In the genomic region with DNA sequence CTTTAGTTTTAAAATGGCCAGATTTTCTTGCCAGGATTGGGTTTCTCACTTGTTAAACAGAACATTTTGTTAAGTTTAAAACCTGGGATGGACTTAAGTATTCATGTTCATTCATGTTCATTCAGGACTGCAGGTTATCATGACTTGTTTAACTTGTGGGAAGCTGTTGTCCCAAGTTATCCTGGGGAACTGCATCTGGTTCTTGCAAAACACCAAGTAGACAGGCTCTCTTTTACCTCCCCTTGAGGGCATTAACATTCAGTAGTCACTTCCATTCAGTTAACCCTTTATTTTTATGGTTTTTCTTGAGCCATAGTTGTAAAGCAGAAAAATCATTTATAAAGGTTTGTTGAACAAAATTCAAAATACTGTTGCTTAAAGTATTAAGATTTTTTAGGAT, we compare ENCODE assay signal across 15 cellular contexts. TPM values are rescaled to one million over a fixed set of nuclear protein-coding genes. Genes with fewer than 3 reads are reported as not detected.
DNase-seq lines count a peak whose midpoint lies in the region; ATAC-seq lines count a peak whose summit lies in the region.
"Had no signal": no experiment of that assay in that cellular context is flagged by ENCODE, and none has a peak within 500 bp of the region (broad histone marks: within the 10 kb centered on the region; RNA-seq: fewer than 3 reads in every experiment).

No MANE protein-coding gene starts in this region.

- H3K4me2 ChIP-seq in mesenchymal stem cell (ENCODE audit: low read length, poor library complexity, severe bottlenecking): no peak overlapping the region

- no peak overlapping the region for H3K14ac ChIP-seq in mesenchymal stem cell (ENCODE audit: low read length in 2 of 2)

- no peak overlapping the region for H2BK120ac ChIP-seq in mesenchymal stem cell (ENCODE audit: low read depth, low read length)

- H2AK5ac ChIP-seq in mesenchymal stem cell (ENCODE audit: low read length, severe bottlenecking): no peak overlapping the region

- H4K91ac ChIP-seq in mesenchymal stem cell (ENCODE audit: low read length): no peak overlapping the region

- H3K27ac ChIP-seq in mesenchymal stem cell (ENCODE audit: low read length, poor library complexity, severe bottlenecking): no peak overlapping the region
- H3K27ac ChIP-seq: C4-2B had no signal

- POLR2A ChIA-PET in activated CD4-positive, alpha-beta memory T cell treated with anti-CD3 and anti-CD28 coated beads, Interleukin-2, amount 10 ng/mL, durations not matched to agents 7 days and 5 days (lab: Charles Lee): interaction anchor here (1.2 to 1.7 kb wide), 2 partner anchors 13 to 18 kb away, joined by 3 to 4 read pairs; no protein-coding TSS in a partner anchor
- POLR2A ChIA-PET in activated CD4-positive, alpha-beta memory T cell treated with anti-CD3 and anti-CD28 coated beads for 36 hours (lab: Charles Lee): no interaction called here

- H3K18ac ChIP-seq in mesenchymal stem cell (ENCODE audit: low read depth in 1 of 2, low read length in 2 of 2): no peak overlapping the region

- no peak for ATAC-seq in HG02798 (IDR thresholded peaks at IDR 0.05; ENCODE audit: poor library complexity, unreplicated experiment)
- ATAC-seq: Panc1; stimulated activated naive B cell treated with anti-CD40 and anti-IgM and Interleukin-4, amounts not matched to agents 10 μg/mL and 1 μg/mL and 100 μg/mL, for 72 hours had no signal

- H3K27me3 ChIP-seq in mesenchymal stem cell (ENCODE audit: control insufficient read depth in 1 of 2, insufficient read depth in 1 of 2, low read length in 2 of 2): no peaks in the 10 kb centered on the region

- H3K36me3 Mint-ChIP-seq in activated CD4-positive, alpha-beta memory T cell treated with anti-CD3 and anti-CD28 coated beads, Interleukin-2, amount 10 ng/mL, durations not matched to agents 7 days and 5 days (ENCODE audit: low read depth): peaks cover 61% of the 10 kb centered on the region
- peaks cover 55% of the 10 kb centered on the region for H3K36me3 Mint-ChIP-seq in activated CD4-positive, alpha-beta memory T cell treated with anti-CD3 and anti-CD28 coated beads for 36 hours
- H3K36me3 Mint-ChIP-seq in activated naive CD8-positive, alpha-beta T cell: peaks cover 20% of the 10 kb centered on the region

- H2BK15ac ChIP-seq in mesenchymal stem cell (ENCODE audit: low read depth, poor library complexity, severe bottlenecking): no peak overlapping the region

- H2BK12ac ChIP-seq in mesenchymal stem cell (ENCODE audit: low read length in 2 of 2): no peak overlapping the region

- H3K9ac ChIP-seq in mesenchymal stem cell (ENCODE audit: low read length): peak overlapping the region; percentile 31

- H3K9me3 ChIP-seq in mesenchymal stem cell (ENCODE audit: control insufficient read depth, low read length): no peaks in the 10 kb centered on the region

- peak overlapping the region; percentile 49 for H3K27ac Mint-ChIP-seq in activated CD4-positive, alpha-beta memory T cell treated with anti-CD3 and anti-CD28 coated beads, Interleukin-2, amount 10 ng/mL, durations not matched to agents 7 days and 5 days
- H3K27ac Mint-ChIP-seq in activated CD4-positive, alpha-beta memory T cell treated with anti-CD3 and anti-CD28 coated beads for 36 hours: no peak overlapping the region
- H3K27ac Mint-ChIP-seq in activated naive CD8-positive, alpha-beta T cell: peak overlapping the region; percentile 78

- DNase-seq in activated CD4-positive, alpha-beta memory T cell treated with anti-CD3 and anti-CD28 coated beads, Interleukin-2, amount 10 ng/mL, durations not matched to agents 7 days and 5 days: no peak
- no peak for DNase-seq in activated CD4-positive, alpha-beta memory T cell treated with anti-CD3 and anti-CD28 coated beads for 36 hours
- DNase-seq in HPDE6-E6E7 (ENCODE audit: extremely low spot score) (peak; percentile 12), mesenchymal stem cell (peak; percentile 20), NCI-H187 treated with DMSO at 0.1 percent for 48 hours (lab: John Stamatoyannopoulos, UW) (no peak), SIG-M5 (lab: John Stamatoyannopoulos, UW) (no peak)
- DNase-seq: activated naive CD4-positive, alpha-beta T cell treated with Interleukin-2 at 50 U/mL for 16 hours; kidney; stimulated activated naive B cell treated with anti-CD40 and anti-IgM and Interleukin-4, amounts not matched to agents 10 μg/mL and 1 μg/mL and 100 μg/mL, for 72 hours; trophoblast cell had no signal

- no peak overlapping the region for H3K23ac ChIP-seq in mesenchymal stem cell (ENCODE audit: low read length in 2 of 2)

- peaks cover 67% of the 10 kb centered on the region for H3K4me1 Mint-ChIP-seq in activated CD4-positive, alpha-beta memory T cell treated with anti-CD3 and anti-CD28 coated beads, Interleukin-2, amount 10 ng/mL, durations not matched to agents 7 days and 5 days
- peaks cover 76% of the 10 kb centered on the region for H3K4me1 Mint-ChIP-seq in activated CD4-positive, alpha-beta memory T cell treated with anti-CD3 and anti-CD28 coated beads for 36 hours (ENCODE audit: low read depth)
- peaks cover 63% of the 10 kb centered on the region for H3K4me1 Mint-ChIP-seq in activated naive CD8-positive, alpha-beta T cell (ENCODE audit: low read depth)

- peaks cover 5% of the 10 kb centered on the region for H3K79me1 ChIP-seq in mesenchymal stem cell (replicated peaks; ENCODE audit: low read length, poor library complexity, severe bottlenecking)

- peaks cover 12% of the 10 kb centered on the region for H3K4me1 ChIP-seq in mesenchymal stem cell (ENCODE audit: control insufficient read depth, insufficient read depth, low read depth, low read length)

- no peak overlapping the region for H2AFZ ChIP-seq in mesenchymal stem cell (ENCODE audit: low read depth, low read length)

- no peak overlapping the region for H3K4ac ChIP-seq in mesenchymal stem cell (ENCODE audit: low read depth in 1 of 2, low read length in 2 of 2)

- no peak overlapping the region for H3K4me3 Mint-ChIP-seq in activated CD4-positive, alpha-beta memory T cell treated with anti-CD3 and anti-CD28 coated beads, Interleukin-2, amount 10 ng/mL, durations not matched to agents 7 days and 5 days
- no peak overlapping the region for H3K4me3 Mint-ChIP-seq in activated CD4-positive, alpha-beta memory T cell treated with anti-CD3 and anti-CD28 coated beads for 36 hours
- no peak overlapping the region for H3K4me3 Mint-ChIP-seq in activated naive CD8-positive, alpha-beta T cell
- H3K4me3 Mint-ChIP-seq: neural crest cell; stimulated activated naive B cell treated with anti-CD40 and anti-IgM and Interleukin-4, amounts not matched to agents 10 μg/mL and 1 μg/mL and 100 μg/mL, for 72 hours had no signal

- CTCF ChIA-PET in activated CD4-positive, alpha-beta memory T cell treated with anti-CD3 and anti-CD28 coated beads, Interleukin-2, amount 10 ng/mL, durations not matched to agents 7 days and 5 days (lab: Charles Lee): no interaction called here
- CTCF ChIA-PET in activated CD4-positive, alpha-beta memory T cell treated with anti-CD3 and anti-CD28 coated beads for 36 hours (lab: Charles Lee): no interaction called here

- peaks cover 26 to 76% of the 10 kb centered on the region in 2 experiments for H3K36me3 ChIP-seq in mesenchymal stem cell (ENCODE audit: control insufficient read depth in 1 of 2, insufficient read depth in 2 of 2, low read depth in 1 of 2, low read length in 2 of 2)

- no peak overlapping the region for H3K4me3 ChIP-seq in mesenchymal stem cell (ENCODE audit: insufficient read depth in 1 of 2, low read depth in 1 of 2, low read length in 2 of 2)

- no peaks in the 10 kb centered on the region for H3K9me3 Mint-ChIP-seq in activated CD4-positive, alpha-beta memory T cell treated with anti-CD3 and anti-CD28 coated beads, Interleukin-2, amount 10 ng/mL, durations not matched to agents 7 days and 5 days
- H3K9me3 Mint-ChIP-seq in activated CD4-positive, alpha-beta memory T cell treated with anti-CD3 and anti-CD28 coated beads for 36 hours: no peaks in the 10 kb centered on the region
- H3K9me3 Mint-ChIP-seq in activated naive CD8-positive, alpha-beta T cell (ENCODE audit: low read depth): no peaks in the 10 kb centered on the region
- H3K9me3 Mint-ChIP-seq: neural crest cell; stimulated activated naive B cell treated with anti-CD40 and anti-IgM and Interleukin-4, amounts not matched to agents 10 μg/mL and 1 μg/mL and 100 μg/mL, for 72 hours had no signal

- intact Hi-C loops in activated CD4-positive, alpha-beta memory T cell treated with anti-CD3 and anti-CD28 coated beads for 36 hours (cut with micrococcal nuclease): loop anchor here (2.0 to 10.0 kb wide), 4 partner anchors 57 to 325 kb away; a partner anchor contains a TSS

- H4K8ac ChIP-seq in mesenchymal stem cell (ENCODE audit: low read length): no peak overlapping the region

- no peak overlapping the region for H2BK5ac ChIP-seq in mesenchymal stem cell (ENCODE audit: low read depth, low read length, poor library complexity, severe bottlenecking)

- no peaks in the 10 kb centered on the region for H3K27me3 Mint-ChIP-seq in activated CD4-positive, alpha-beta memory T cell treated with anti-CD3 and anti-CD28 coated beads, Interleukin-2, amount 10 ng/mL, durations not matched to agents 7 days and 5 days
- no peaks in the 10 kb centered on the region for H3K27me3 Mint-ChIP-seq in activated CD4-positive, alpha-beta memory T cell treated with anti-CD3 and anti-CD28 coated beads for 36 hours
- no peaks in the 10 kb centered on the region for H3K27me3 Mint-ChIP-seq in activated naive CD8-positive, alpha-beta T cell
- H3K27me3 Mint-ChIP-seq: stimulated activated naive B cell treated with anti-CD40 and anti-IgM and Interleukin-4, amounts not matched to agents 10 μg/mL and 1 μg/mL and 100 μg/mL, for 72 hours had no signal

RNA-seq across cellular contexts. Expression of a gene that starts 8.1 kb away (rescaled TPM):
- 100 to 1,000 TPM; 197 to 206 TPM for total RNA-seq in activated CD4-positive, alpha-beta memory T cell treated with anti-CD3 and anti-CD28 coated beads, Interleukin-2, amount 10 ng/mL, durations not matched to agents 7 days and 5 days
- 100 to 1,000 TPM; 280 to 286 TPM for total RNA-seq in activated CD4-positive, alpha-beta memory T cell treated with anti-CD3 and anti-CD28 coated beads for 36 hours
- 241 TPM for polyA plus RNA-seq in mesenchymal stem cell (2013, experiment 1 of 2)
- 262 TPM for polyA plus RNA-seq in mesenchymal stem cell (2013, experiment 2 of 2)

Comparison
In these comparisons a context has a peak if more than half of its experiments do, and no peak if none do; other contexts are left out.
1. DNase-seq: peak in HPDE6-E6E7 (single experiment) and mesenchymal stem cell (single experiment); none in activated CD4-positive, alpha-beta memory T cell treated with anti-CD3 and anti-CD28 coated beads, Interleukin-2, amount 10 ng/mL, durations not matched to agents 7 days and 5 days (single experiment), activated CD4-positive, alpha-beta memory T cell treated with anti-CD3 and anti-CD28 coated beads for 36 hours (single experiment), NCI-H187 treated with DMSO at 0.1 percent for 48 hours (single experiment) and SIG-M5 (single experiment).